Comparison of ENCODE assay signal across 17 cellular contexts in the genomic region with DNA sequence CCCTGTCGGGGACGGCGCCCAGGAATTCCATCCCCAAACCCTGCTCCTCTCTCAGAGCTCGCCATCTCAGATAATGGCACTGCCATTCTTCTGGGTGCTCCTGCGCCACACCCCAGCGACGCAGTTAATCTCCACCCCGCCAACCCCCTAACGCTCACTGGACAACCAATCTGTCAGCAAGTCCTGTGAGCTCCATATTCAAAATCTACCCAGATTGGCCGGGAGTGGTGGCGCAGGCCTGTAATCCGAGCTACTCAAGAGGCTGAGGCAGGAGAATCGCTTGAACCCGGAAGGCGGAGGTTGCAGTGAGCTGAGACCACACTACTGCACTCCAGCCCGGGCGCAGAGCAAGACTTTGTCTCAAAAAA.
"Had no signal": no experiment of that assay in that cellular context is flagged by ENCODE, and none has a peak within 500 bp of the region (broad histone marks: within the 10 kb centered on the region; RNA-seq: fewer than 3 reads in every experiment).

No MANE protein-coding gene starts in this region.

- H3K4me1 ChIP-seq: gastroesophageal sphincter, heart left ventricle, right lobe of liver, upper lobe of right lung had no signal

- DNase-seq: activated CD4-positive, alpha-beta T cell treated with anti-CD3 and anti-CD28 coated beads, Interleukin-2, amount 50 U/mL, for 1 hour; cerebellar nuclear complex; effector CD4-positive, alpha-beta T cell; heart left ventricle; immature natural killer cell; mesenchymal stem cell; naive B cell; ovary; right lobe of liver; stimulated activated CD4-positive, alpha-beta T cell treated with anti-CD3 and anti-CD28 coated beads, Interleukin-4, amount 100 ng/mL, for 24 hours; T-cell; T1000 had no signal

- H3K36me3 ChIP-seq: gastroesophageal sphincter, heart left ventricle, ovary, right lobe of liver, thoracic aorta, upper lobe of right lung had no signal

- H3K27me3 ChIP-seq: ovary, right lobe of liver had no signal

- H3K4me3 ChIP-seq: gastroesophageal sphincter, heart left ventricle, mucosa of descending colon, ovary, right lobe of liver, smooth muscle cell, thoracic aorta, upper lobe of right lung had no signal

- H3K9me3 ChIP-seq: mucosa of descending colon, ovary, right lobe of liver, thoracic aorta, upper lobe of right lung had no signal

- H3K27ac ChIP-seq: gastroesophageal sphincter, heart left ventricle, ovary, right lobe of liver, thoracic aorta, upper lobe of right lung had no signal
